ENCODE assay signal across 1 cellular context in the genomic region with DNA sequence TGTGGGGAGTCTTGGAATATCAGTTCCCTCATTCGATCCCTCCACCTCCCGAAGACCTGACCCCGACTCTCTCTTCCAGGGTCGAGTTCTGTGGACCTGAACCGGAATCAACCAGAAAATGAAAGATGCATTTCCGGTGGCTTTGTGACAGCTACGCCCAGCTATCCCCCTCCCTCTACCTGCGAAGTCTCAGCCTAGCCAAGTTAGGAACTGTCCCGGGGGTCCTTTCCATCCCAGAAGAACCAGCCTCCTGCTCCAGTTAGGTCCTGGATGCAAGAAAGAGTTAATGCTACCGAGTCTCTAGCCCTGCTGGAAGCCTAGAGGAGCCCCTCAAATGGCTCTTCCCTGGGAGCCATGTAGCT.
TF ChIP-seq lines count a peak whose summit lies in the region.

No MANE protein-coding gene starts in this region.

TF ChIP-seq in IMR-90, 13 proteins besides CTCF, POLR2A, EP300 and RAD21 (continued from another document):
- TF ChIP-seq, protein P1, sequence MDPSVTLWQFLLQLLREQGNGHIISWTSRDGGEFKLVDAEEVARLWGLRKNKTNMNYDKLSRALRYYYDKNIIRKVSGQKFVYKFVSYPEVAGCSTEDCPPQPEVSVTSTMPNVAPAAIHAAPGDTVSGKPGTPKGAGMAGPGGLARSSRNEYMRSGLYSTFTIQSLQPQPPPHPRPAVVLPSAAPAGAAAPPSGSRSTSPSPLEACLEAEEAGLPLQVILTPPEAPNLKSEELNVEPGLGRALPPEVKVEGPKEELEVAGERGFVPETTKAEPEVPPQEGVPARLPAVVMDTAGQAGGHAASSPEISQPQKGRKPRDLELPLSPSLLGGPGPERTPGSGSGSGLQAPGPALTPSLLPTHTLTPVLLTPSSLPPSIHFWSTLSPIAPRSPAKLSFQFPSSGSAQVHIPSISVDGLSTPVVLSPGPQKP (IDR thresholded peaks at IDR 0.05; ENCODE audit: borderline replicate concordance, low read depth, low read length) = no peak
- TF ChIP-seq RCOR1 (IDR thresholded peaks at IDR 0.05; ENCODE audit: insufficient replicate concordance, low read length) (no peak), CEBPB (IDR thresholded peaks at IDR 0.05; ENCODE audit: low read depth, low read length) (no peak), USF2 (IDR thresholded peaks at IDR 0.05; ENCODE audit: low read depth, low read length) (no peak)
TF ChIP-seq in IMR-90: peak in this region for 0.
